In the genomic region with DNA sequence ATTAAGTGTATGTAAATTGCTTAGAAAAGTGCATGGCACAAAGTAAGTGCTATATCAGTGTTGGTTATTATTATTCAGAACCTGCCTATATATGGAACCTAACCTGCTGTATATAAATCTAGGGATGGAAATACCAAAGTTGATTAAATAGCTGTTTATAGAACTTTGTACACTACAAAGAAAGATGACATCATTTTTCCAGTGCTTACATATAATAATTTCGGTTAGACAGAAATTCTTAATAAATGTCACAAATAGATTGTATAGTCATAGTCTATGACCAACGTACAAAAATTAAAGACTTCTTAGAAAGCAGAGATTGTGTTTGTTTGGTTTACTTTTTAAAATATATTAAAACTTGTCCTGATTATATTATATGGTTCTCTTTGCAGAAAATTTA, we compare ENCODE assay signal across 11 cellular contexts. TPM values are rescaled to one million over a fixed set of nuclear protein-coding genes. Genes with fewer than 3 reads are reported as not detected.
"Had no signal": no experiment of that assay in that cellular context is flagged by ENCODE, and none has a peak within 500 bp of the region (broad histone marks: within the 10 kb centered on the region; RNA-seq: fewer than 3 reads in every experiment).

No MANE protein-coding gene starts in this region.

- H3K4me3 ChIP-seq: GM23338 had no signal

- ATAC-seq: GM23338 had no signal

- FAIRE-seq: H1, H54 had no signal

- H3K9ac ChIP-seq: KMS-11 had no signal

- H3K27ac ChIP-seq: HL-60, KMS-11 had no signal

- DNase-seq: H9, HCEC 1CT, HFFc6, IMR-90, KBM-7 had no signal

RNA-seq across cellular contexts. Expression of a gene that starts 4.4 kb away (rescaled TPM):
- total RNA-seq: GM23338, H1, H9, HFFc6, HT1080, IMR-90 had no signal
- polyA plus RNA-seq: GM23338, H1, IMR-90 had no signal
